ENCODE assay signal across 20 cellular contexts in genomic region chr20:40110241-40110910, GRCh38.
DNase-seq lines count a peak whose midpoint lies in the region; ATAC-seq and TF ChIP-seq lines count a peak whose summit lies in the region.
"Had no signal": no experiment of that assay in that cellular context is flagged by ENCODE, and none has a peak within 500 bp of the region (broad histone marks: within the 10 kb centered on the region; RNA-seq: fewer than 3 reads in every experiment).

No MANE protein-coding gene starts in this region.

- H3K4me1 ChIP-seq in right atrium auricular region: peaks cover 0 to 12% of the 10 kb centered on the region in 2 donors
- H3K4me1 ChIP-seq in left ventricle myocardium inferior: peaks cover 13% of the 10 kb centered on the region

- H3K27ac Mint-ChIP-seq in HFFc6: no peak overlapping the region
- H3K27ac Mint-ChIP-seq in Calu3 (ENCODE audit: unreplicated experiment): no peak overlapping the region
- H3K27ac Mint-ChIP-seq: B cell, IgD-negative memory B cell had no signal

- TF ChIP-seq CTCF in right atrium auricular region (IDR thresholded peaks at IDR 0.05) (no peak), left ventricle myocardium inferior (IDR thresholded peaks at IDR 0.05; ENCODE audit: borderline replicate concordance) (no peak), HFFc6 (IDR thresholded peaks at IDR 0.05) (no peak), Calu3 (IDR thresholded peaks at IDR 0.05; ENCODE audit: unreplicated experiment) (no peak)

- CTCF ChIA-PET in Calu3 (lab: Charles Lee): no interaction called here

- H3K9me3 ChIP-seq in right atrium auricular region (no peaks in the 10 kb centered on the region), left ventricle myocardium inferior (replicated peaks) (no peaks in the 10 kb centered on the region)

- H3K4me3 Mint-ChIP-seq in HFFc6 (no peak overlapping the region), Calu3 (ENCODE audit: low read depth, unreplicated experiment) (no peak overlapping the region)
- H3K4me3 Mint-ChIP-seq: B cell, IgD-negative memory B cell had no signal

- intact Hi-C loops in Right ventricle myocardium superior (cut with DNase I) (no loop called here), left ventricle myocardium inferior (cut with micrococcal nuclease) (no loop called here), sciatic nerve (cut with DNase I) (no loop called here), Calu3 (cut with micrococcal nuclease; ENCODE audit: unreplicated experiment) (no loop called here)

- ATAC-seq in Right ventricle myocardium superior (ENCODE audit: poor library complexity): peak; percentile 92
- ATAC-seq in sciatic nerve: peak; percentile 96
- ATAC-seq in GM21526 (IDR thresholded peaks at IDR 0.05; ENCODE audit: low FRiP score, unreplicated experiment): no peak
- ATAC-seq: Panc1 had no signal

- H3K4me3 ChIP-seq in right atrium auricular region: no peak overlapping the region
- H3K4me3 ChIP-seq in left ventricle myocardium inferior: no peak overlapping the region

- H3K27ac ChIP-seq in right atrium auricular region (no peak overlapping the region), left ventricle myocardium inferior (replicated peaks) (peak overlapping the region; percentile 33)

- BruUV-seq in Calu3 (replicated peaks; lab: Mats Ljungman, UMichigan): no TSS peak

- 0 out of 2 replicates have a peak, but pooled peaks cover 4% of the 10 kb centered on the region for H3K36me3 Mint-ChIP-seq in HFFc6 (ENCODE audit: low read depth)
- H3K36me3 Mint-ChIP-seq in Calu3 (ENCODE audit: insufficient read depth, unreplicated experiment): no peaks in the 10 kb centered on the region
- H3K36me3 Mint-ChIP-seq: IgD-negative memory B cell had no signal

- H3K27me3 ChIP-seq in right atrium auricular region (no peaks in the 10 kb centered on the region), left ventricle myocardium inferior (ENCODE audit: low read depth) (no peaks in the 10 kb centered on the region)

- no peaks in the 10 kb centered on the region for H3K36me3 ChIP-seq in right atrium auricular region
- no peaks in the 10 kb centered on the region for H3K36me3 ChIP-seq in left ventricle myocardium inferior

- DNase-seq in Right ventricle myocardium superior: peak; percentile 43
- no peak for DNase-seq in right atrium auricular region (ENCODE audit: low spot score)
- DNase-seq in left ventricle myocardium inferior: peak; percentile 25
- peak; percentile 67 for DNase-seq in sciatic nerve (ENCODE audit: low spot score)
- no peak for DNase-seq in MV-4-11 (lab: John Stamatoyannopoulos, UW)
- DNase-seq in HFFc6: no peak
- DNase-seq in Calu3: no peak
- DNase-seq: 8988T, DMS 273 treated with DMSO at 0.1 percent for 48 hours, GDM1, Karpas-422, NCI-H1048, NCI-H1436, NCI-H2029, NCI-H2171, NCI-H526 had no signal

- H3K27me3 Mint-ChIP-seq in HFFc6 (ENCODE audit: insufficient read depth) (no peaks in the 10 kb centered on the region), Calu3 (ENCODE audit: unreplicated experiment) (no peaks in the 10 kb centered on the region)

- H3K9me3 Mint-ChIP-seq in HFFc6 (peaks cover 40% of the 10 kb centered on the region), Calu3 (ENCODE audit: low read depth, unreplicated experiment) (peaks cover 9% of the 10 kb centered on the region)
- H3K9me3 Mint-ChIP-seq: IgD-negative memory B cell had no signal

- no peaks in the 10 kb centered on the region for H3K4me1 Mint-ChIP-seq in HFFc6 (ENCODE audit: low read depth)
- no peaks in the 10 kb centered on the region for H3K4me1 Mint-ChIP-seq in Calu3 (ENCODE audit: low read depth, unreplicated experiment)
- H3K4me1 Mint-ChIP-seq: B cell, IgD-negative memory B cell had no signal

Comparison
In these comparisons a context has a peak if more than half of its experiments do, and no peak if none do; other contexts are left out.
1. DNase-seq: peak in Right ventricle myocardium superior (single experiment), left ventricle myocardium inferior (single experiment) and sciatic nerve (single experiment); none in right atrium auricular region (single experiment), MV-4-11 (single experiment), HFFc6 (single experiment) and Calu3 (single experiment).